Comparison of ENCODE assay signal across 1 cellular context in the genomic region with DNA sequence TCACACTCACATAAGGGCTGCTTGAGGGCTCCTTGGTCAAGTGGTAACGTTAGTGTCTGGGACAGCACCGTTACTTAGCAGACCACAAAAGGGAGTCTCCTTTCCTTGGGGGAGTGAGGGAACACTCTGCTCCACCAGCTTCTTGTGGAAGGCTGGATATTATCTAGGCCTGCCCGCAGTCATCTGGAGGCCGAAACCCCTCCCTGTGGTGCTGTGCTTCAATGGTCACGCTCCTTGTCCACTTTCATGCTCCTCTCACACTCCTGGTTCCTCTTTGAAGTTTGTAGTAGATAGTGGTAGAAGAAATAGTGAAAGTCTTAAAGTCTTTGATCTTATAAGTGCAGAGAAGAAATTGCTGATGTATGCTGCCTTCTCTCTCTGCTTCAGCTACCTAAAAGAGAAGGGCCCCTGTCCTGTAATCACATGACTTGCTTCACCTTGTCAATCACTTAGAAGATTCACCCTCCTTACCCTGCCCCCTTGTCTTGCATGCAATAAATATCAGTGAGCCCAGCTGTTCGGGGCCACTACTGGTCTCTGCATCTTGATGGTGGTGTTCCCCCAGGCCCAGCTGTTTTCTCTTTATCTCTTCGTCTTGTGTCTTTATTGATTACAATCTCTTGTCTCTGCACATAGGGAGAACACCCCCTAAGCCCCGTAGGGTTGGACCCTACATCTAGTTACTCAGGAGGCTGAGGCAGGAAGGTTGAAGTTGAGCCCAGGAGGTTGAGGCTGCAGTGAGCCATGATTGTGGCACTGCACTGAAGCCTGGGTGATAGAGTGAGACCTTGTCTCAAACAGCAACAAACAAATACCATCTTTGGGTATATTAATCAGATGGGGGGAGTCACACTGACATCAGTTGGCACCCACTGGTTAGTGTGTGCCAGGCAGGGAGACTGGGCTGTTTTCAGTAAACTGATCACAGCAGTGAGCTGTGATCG.
TF ChIP-seq lines count a peak whose summit lies in the region.

No MANE protein-coding gene starts in this region.

TF ChIP-seq in K562, 482 proteins besides CTCF, POLR2A, EP300 and RAD21 (continued from another document and continues in another):
- TF ChIP-seq, protein P1, sequence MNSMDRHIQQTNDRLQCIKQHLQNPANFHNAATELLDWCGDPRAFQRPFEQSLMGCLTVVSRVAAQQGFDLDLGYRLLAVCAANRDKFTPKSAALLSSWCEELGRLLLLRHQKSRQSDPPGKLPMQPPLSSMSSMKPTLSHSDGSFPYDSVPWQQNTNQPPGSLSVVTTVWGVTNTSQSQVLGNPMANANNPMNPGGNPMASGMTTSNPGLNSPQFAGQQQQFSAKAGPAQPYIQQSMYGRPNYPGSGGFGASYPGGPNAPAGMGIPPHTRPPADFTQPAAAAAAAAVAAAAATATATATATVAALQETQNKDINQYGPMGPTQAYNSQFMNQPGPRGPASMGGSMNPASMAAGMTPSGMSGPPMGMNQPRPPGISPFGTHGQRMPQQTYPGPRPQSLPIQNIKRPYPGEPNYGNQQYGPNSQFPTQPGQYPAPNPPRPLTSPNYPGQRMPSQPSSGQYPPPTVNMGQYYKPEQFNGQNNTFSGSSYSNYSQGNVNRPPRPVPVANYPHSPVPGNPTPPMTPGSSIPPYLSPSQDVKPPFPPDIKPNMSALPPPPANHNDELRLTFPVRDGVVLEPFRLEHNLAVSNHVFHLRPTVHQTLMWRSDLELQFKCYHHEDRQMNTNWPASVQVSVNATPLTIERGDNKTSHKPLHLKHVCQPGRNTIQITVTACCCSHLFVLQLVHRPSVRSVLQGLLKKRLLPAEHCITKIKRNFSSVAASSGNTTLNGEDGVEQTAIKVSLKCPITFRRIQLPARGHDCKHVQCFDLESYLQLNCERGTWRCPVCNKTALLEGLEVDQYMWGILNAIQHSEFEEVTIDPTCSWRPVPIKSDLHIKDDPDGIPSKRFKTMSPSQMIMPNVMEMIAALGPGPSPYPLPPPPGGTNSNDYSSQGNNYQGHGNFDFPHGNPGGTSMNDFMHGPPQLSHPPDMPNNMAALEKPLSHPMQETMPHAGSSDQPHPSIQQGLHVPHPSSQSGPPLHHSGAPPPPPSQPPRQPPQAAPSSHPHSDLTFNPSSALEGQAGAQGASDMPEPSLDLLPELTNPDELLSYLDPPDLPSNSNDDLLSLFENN (IDR thresholded peaks at IDR 0.05; ENCODE audit: low read depth in 2 of 2, low read length in 2 of 2): peak in 1 of 2 experiments; percentile 75; a peak in 1 of 4 replicates
- TF ChIP-seq RHOXF2B (CRISPR knock-in tag; conservative IDR thresholded peaks at IDR 0.05) (no peak), CXXC5 (CRISPR knock-in tag; IDR thresholded peaks at IDR 0.05) (peak; percentile 81), ATF7 (IDR thresholded peaks at IDR 0.05) (peak; percentile 41; the same call in 1 of the 2 replicates), ESRRA (IDR thresholded peaks at IDR 0.05; ENCODE audit: borderline replicate concordance, low read depth) (peak; percentile 85; the same call in 1 of the 2 replicates), GATA2 (CRISPR knock-in tag; IDR thresholded peaks at IDR 0.05) (peak; percentile 61; the same call in 1 of the 2 replicates), CBFA2T3 (IDR thresholded peaks at IDR 0.05) (peak; percentile 85), ZNF699 (CRISPR knock-in tag; IDR thresholded peaks at IDR 0.05; ENCODE audit: insufficient replicate concordance) (no peak), SETDB1 (IDR thresholded peaks at IDR 0.05; ENCODE audit: low read length) (no peak), MECOM (CRISPR knock-in tag; IDR thresholded peaks at IDR 0.05) (peak; percentile 32; the same call in 1 of the 2 replicates), THRB (CRISPR knock-in tag; conservative IDR thresholded peaks at IDR 0.05) (no peak), HNRNPK (IDR thresholded peaks at IDR 0.05; ENCODE audit: low read depth, low read length, poor library complexity, severe bottlenecking) (no peak), ZNF717 (CRISPR knock-in tag; IDR thresholded peaks at IDR 0.05) (no peak), POLR3A (IDR thresholded peaks at IDR 0.05; ENCODE audit: borderline replicate concordance, extremely low read depth, insufficient read depth, insufficient read length) (no peak), GABPA (tag; conservative IDR thresholded peaks at IDR 0.05; ENCODE audit: low read depth) (0 out of 2 replicates have a peak, but pooled peaks have one; percentile 32), TCF7 (IDR thresholded peaks at IDR 0.05; ENCODE audit: borderline replicate concordance) (peak; percentile 87), TAF9B (IDR thresholded peaks at IDR 0.05; ENCODE audit: partially characterized antibody) (peak; percentile 61), CTBP1 (IDR thresholded peaks at IDR 0.05; ENCODE audit: borderline replicate concordance) (peak; percentile 61; the same call in 1 of the 2 replicates), RFX7 (CRISPR knock-in tag; IDR thresholded peaks at IDR 0.05) (no peak), RB1 (IDR thresholded peaks at IDR 0.05; ENCODE audit: low read depth) (no peak), ZNF609 (CRISPR knock-in tag; IDR thresholded peaks at IDR 0.05; ENCODE audit: borderline replicate concordance) (peak; percentile 68; the same call in 1 of the 2 replicates)
- TF ChIP-seq, protein P2, sequence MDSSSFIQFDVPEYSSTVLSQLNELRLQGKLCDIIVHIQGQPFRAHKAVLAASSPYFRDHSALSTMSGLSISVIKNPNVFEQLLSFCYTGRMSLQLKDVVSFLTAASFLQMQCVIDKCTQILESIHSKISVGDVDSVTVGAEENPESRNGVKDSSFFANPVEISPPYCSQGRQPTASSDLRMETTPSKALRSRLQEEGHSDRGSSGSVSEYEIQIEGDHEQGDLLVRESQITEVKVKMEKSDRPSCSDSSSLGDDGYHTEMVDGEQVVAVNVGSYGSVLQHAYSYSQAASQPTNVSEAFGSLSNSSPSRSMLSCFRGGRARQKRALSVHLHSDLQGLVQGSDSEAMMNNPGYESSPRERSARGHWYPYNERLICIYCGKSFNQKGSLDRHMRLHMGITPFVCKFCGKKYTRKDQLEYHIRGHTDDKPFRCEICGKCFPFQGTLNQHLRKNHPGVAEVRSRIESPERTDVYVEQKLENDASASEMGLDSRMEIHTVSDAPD (CRISPR knock-in tag; IDR thresholded peaks at IDR 0.05): no peak
- TF ChIP-seq, protein P3, sequence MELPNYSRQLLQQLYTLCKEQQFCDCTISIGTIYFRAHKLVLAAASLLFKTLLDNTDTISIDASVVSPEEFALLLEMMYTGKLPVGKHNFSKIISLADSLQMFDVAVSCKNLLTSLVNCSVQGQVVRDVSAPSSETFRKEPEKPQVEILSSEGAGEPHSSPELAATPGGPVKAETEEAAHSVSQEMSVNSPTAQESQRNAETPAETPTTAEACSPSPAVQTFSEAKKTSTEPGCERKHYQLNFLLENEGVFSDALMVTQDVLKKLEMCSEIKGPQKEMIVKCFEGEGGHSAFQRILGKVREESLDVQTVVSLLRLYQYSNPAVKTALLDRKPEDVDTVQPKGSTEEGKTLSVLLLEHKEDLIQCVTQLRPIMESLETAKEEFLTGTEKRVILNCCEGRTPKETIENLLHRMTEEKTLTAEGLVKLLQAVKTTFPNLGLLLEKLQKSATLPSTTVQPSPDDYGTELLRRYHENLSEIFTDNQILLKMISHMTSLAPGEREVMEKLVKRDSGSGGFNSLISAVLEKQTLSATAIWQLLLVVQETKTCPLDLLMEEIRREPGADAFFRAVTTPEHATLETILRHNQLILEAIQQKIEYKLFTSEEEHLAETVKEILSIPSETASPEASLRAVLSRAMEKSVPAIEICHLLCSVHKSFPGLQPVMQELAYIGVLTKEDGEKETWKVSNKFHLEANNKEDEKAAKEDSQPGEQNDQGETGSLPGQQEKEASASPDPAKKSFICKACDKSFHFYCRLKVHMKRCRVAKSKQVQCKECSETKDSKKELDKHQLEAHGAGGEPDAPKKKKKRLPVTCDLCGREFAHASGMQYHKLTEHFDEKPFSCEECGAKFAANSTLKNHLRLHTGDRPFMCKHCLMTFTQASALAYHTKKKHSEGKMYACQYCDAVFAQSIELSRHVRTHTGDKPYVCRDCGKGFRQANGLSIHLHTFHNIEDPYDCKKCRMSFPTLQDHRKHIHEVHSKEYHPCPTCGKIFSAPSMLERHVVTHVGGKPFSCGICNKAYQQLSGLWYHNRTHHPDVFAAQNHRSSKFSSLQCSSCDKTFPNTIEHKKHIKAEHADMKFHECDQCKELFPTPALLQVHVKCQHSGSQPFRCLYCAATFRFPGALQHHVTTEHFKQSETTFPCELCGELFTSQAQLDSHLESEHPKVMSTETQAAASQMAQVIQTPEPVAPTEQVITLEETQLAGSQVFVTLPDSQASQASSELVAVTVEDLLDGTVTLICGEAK (IDR thresholded peaks at IDR 0.05): no peak
- TF ChIP-seq, protein P3 (CRISPR knock-in tag; IDR thresholded peaks at IDR 0.05): no peak
- TF ChIP-seq, protein P4, sequence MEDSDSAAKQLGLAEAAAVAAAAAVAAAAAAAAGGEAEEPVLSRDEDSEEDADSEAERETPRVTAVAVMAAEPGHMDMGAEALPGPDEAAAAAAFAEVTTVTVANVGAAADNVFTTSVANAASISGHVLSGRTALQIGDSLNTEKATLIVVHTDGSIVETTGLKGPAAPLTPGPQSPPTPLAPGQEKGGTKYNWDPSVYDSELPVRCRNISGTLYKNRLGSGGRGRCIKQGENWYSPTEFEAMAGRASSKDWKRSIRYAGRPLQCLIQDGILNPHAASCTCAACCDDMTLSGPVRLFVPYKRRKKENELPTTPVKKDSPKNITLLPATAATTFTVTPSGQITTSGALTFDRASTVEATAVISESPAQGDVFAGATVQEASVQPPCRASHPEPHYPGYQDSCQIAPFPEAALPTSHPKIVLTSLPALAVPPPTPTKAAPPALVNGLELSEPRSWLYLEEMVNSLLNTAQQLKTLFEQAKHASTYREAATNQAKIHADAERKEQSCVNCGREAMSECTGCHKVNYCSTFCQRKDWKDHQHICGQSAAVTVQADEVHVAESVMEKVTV (CRISPR knock-in tag; IDR thresholded peaks at IDR 0.05): peak; percentile 3; the same call in 1 of the 2 replicates
